Comparison of ENCODE assay signal across 19 cellular contexts in the genomic region with DNA sequence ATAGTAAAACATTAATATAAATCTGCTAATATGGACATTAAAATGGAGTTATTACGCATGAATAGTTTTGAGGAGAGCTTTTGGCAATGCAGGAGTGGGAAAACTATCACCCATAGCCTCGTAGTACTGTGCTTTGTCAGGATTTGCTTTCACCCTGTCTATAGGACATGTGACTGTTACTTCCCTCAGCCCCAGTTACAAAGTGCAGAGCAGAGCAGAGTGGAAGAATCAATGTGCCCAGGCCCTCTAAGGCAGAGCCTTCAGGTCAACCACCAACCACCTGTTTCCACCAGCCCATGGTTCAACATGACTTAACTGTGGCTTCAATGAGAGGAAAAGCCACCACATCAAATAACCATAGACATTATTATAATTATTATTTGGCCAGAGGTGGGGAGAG.
DNase-seq lines count a peak whose midpoint lies in the region; ATAC-seq, FAIRE-seq and TF ChIP-seq lines count a peak whose summit lies in the region.
"Had no signal": no experiment of that assay in that cellular context is flagged by ENCODE, and none has a peak within 500 bp of the region (broad histone marks: within the 10 kb centered on the region; RNA-seq: fewer than 3 reads in every experiment).

No MANE protein-coding gene starts in this region.

- peak overlapping the region in 1 of 11 experiments; percentile 56; a peak in 1 of 22 replicates for H3K27ac ChIP-seq in BLaER1 treated with 17β-estradiol and CSF1 and Interleukin-3, amounts not matched to agents 10 nM and 100 nM
- no peak overlapping the region for H3K27ac ChIP-seq in GM12878 (ENCODE audit: control insufficient read depth, insufficient read depth)
- peak overlapping the region; percentile 38 to 79 for H3K27ac ChIP-seq in liver (ENCODE audit: low read depth in 1 of 2, low read length in 2 of 2)
- no peak overlapping the region for H3K27ac ChIP-seq in lower lobe of right lung
- H3K27ac ChIP-seq in Peyer's patch: no peak overlapping the region

- TF ChIP-seq POLR2A in GM12878 (IDR thresholded peaks at IDR 0.05; ENCODE audit: low read depth, low read length) (no peak), Peyer's patch (IDR thresholded peaks at IDR 0.05) (no peak)

- no peak for FAIRE-seq in GM12878 (lab: Jason Lieb, UNC)
- FAIRE-seq: D721Med, GM12891, GM18507, H54 had no signal

- H3K36me3 ChIP-seq in BLaER1 treated with 17β-estradiol and CSF1 and Interleukin-3, amounts not matched to agents 10 nM and 100 nM: peaks cover 0 to 19% (median 3%) of the 10 kb centered on the region in 11 experiments; a peak in 5 of 22 replicates
- H3K36me3 ChIP-seq in GM12878 (ENCODE audit: control insufficient read depth in 2 of 2, insufficient read depth in 2 of 2, low read length in 1 of 2): no peaks in the 10 kb centered on the region
- no peaks in the 10 kb centered on the region for H3K36me3 ChIP-seq in liver (ENCODE audit: control insufficient read depth in 4 of 4, insufficient read depth in 3 of 4, low read depth in 1 of 4, low read length in 3 of 4)
- H3K36me3 ChIP-seq in lower lobe of right lung: no peaks in the 10 kb centered on the region
- H3K36me3 ChIP-seq in Peyer's patch: no peaks in the 10 kb centered on the region
- H3K36me3 ChIP-seq: HAP-1 had no signal

- DNase-seq in GM12878 (ENCODE audit: low read depth, low spot score) (no peak), lower lobe of right lung (no peak), Peyer's patch (no peak)
- DNase-seq: CD4-positive, alpha-beta T cell; CD8-positive, alpha-beta memory T cell; DMS 273 treated with DMSO at 0.1 percent for 48 hours; DMS79; EL; GDM1; GOT3; HFFc6 had no signal

- ATAC-seq in GM12878 (peak; percentile 31; the same call in 2 of the 3 replicates), lower lobe of right lung (no peak), HG02852 (IDR thresholded peaks at IDR 0.05; ENCODE audit: unreplicated experiment) (no peak)

- CTCF ChIA-PET in GM12878 (lab: Yijun Ruan, JAX): no interaction called here

- 2% methylated on average over 2 of the region's 2 CpGs for WGBS in GM12878 (ENCODE audit: insufficient coverage, insufficient replicate concordance, low lambda C conversion rate, missing lambda C conversion rate)
- WGBS in liver: 63% methylated on average over 2 of the region's 2 CpGs

- POLR2A ChIA-PET in GM12878 (lab: Charles Lee): no interaction called here

- H3K4me2 ChIP-seq in BLaER1 treated with 17β-estradiol and CSF1 and Interleukin-3, amounts not matched to agents 10 nM and 100 nM: peak overlapping the region in 6 of 11 experiments; percentile 26 to 76 (median 70); a peak in 10 of 22 replicates
- no peak overlapping the region for H3K4me2 ChIP-seq in GM12878 (ENCODE audit: control insufficient read depth, insufficient read depth)

- no peaks in the 10 kb centered on the region for H3K27me3 ChIP-seq in BLaER1 treated with 17β-estradiol and CSF1 and Interleukin-3, amounts not matched to agents 10 nM and 100 nM
- H3K27me3 ChIP-seq in GM12878 (replicated peaks in 1 of 2; ENCODE audit: control insufficient read depth in 2 of 2, insufficient read depth in 2 of 2, low read length in 1 of 2) (no peaks in the 10 kb centered on the region; a peak in 1 of 4 replicates), liver (ENCODE audit: control insufficient read depth in 4 of 4, insufficient read depth in 4 of 4, low read length in 3 of 4) (no peaks in the 10 kb centered on the region), lower lobe of right lung (ENCODE audit: low read depth) (no peaks in the 10 kb centered on the region), Peyer's patch (no peaks in the 10 kb centered on the region)

- H3K9ac ChIP-seq in BLaER1 treated with 17β-estradiol and CSF1 and Interleukin-3, amounts not matched to agents 10 nM and 100 nM: no peak overlapping the region
- H3K9ac ChIP-seq in GM12878 (ENCODE audit: control insufficient read depth, insufficient read depth, low read length) (no peak overlapping the region), liver (ENCODE audit: low read depth in 1 of 2, low read length in 2 of 2) (no peak overlapping the region)

- no peaks in the 10 kb centered on the region for H4K20me1 ChIP-seq in BLaER1 treated with 17β-estradiol and CSF1 and Interleukin-3, amounts not matched to agents 10 nM and 100 nM
- H4K20me1 ChIP-seq in GM12878 (ENCODE audit: control insufficient read depth, insufficient read depth): no peaks in the 10 kb centered on the region

- RAD21 ChIA-PET in GM12878 (lab: Charles Lee; ENCODE audit: unreplicated experiment): no interaction called here

- BruUV-seq in GM12878 (replicated peaks; lab: Mats Ljungman, UMichigan): no TSS peak

- in situ Hi-C loops in GM12878 (cut with MboI): no loop called here

- H3K4me1 ChIP-seq in BLaER1 treated with 17β-estradiol and CSF1 and Interleukin-3, amounts not matched to agents 10 nM and 100 nM: peaks cover 0 to 86% (median 39%) of the 10 kb centered on the region in 10 experiments; a peak in 15 of 20 replicates
- H3K4me1 ChIP-seq in GM12878 (ENCODE audit: control insufficient read depth, insufficient read depth, low read length) (no peaks in the 10 kb centered on the region), liver (ENCODE audit: control insufficient read depth in 4 of 4, insufficient read depth in 4 of 4, low read length in 3 of 4) (peaks cover 3 to 29% (median 6%) of the 10 kb centered on the region in 4 donors), lower lobe of right lung (no peaks in the 10 kb centered on the region), Peyer's patch (no peaks in the 10 kb centered on the region)
- H3K4me1 ChIP-seq: HAP-1 had no signal

- intact Hi-C loops in GM12878 (cut with micrococcal nuclease; ENCODE audit: unreplicated experiment): loop anchor here (5.0 kb wide), 1 partner anchor 52 kb away; no protein-coding TSS in a partner anchor
- intact Hi-C loops in lower lobe of right lung (cut with DNase I): no loop called here

- TF ChIP-seq RAD21 in GM12878 (IDR thresholded peaks at IDR 0.05; ENCODE audit: insufficient read depth, low read depth, low read length): no peak
- TF ChIP-seq RAD21 in liver (IDR thresholded peaks at IDR 0.05): peak in 1 of 2 donors; percentile 18

- SMC1A ChIA-PET in GM12878 (lab: Charles Lee; ENCODE audit: uncharacterized antibody, unreplicated experiment): interaction anchor here (0.6 kb wide), 1 partner anchor 59 kb away, joined by 3 read pairs; no protein-coding TSS in a partner anchor

- no peaks in the 10 kb centered on the region for H3K79me2 ChIP-seq in GM12878 (ENCODE audit: control insufficient read depth, insufficient read depth, low read length)

- TF ChIP-seq EP300 in GM12878 (IDR thresholded peaks at IDR 0.05; ENCODE audit: borderline replicate concordance in 1 of 2, control insufficient read depth in 1 of 2, low read depth in 2 of 2, low read length in 2 of 2): no peak

- TF ChIP-seq CTCF in GM12878 (IDR thresholded peaks at IDR 0.05 in 2 of 3, conservative IDR thresholded peaks at IDR 0.05 in 1 of 3; ENCODE audit: control insufficient read depth in 2 of 3, extremely low read depth in 1 of 3, insufficient read depth in 1 of 3, low read depth in 3 of 3, low read length in 3 of 3): no peak
- TF ChIP-seq CTCF in liver (IDR thresholded peaks at IDR 0.05; ENCODE audit: low read depth, low read length, missing input control): no peak
- TF ChIP-seq CTCF in lower lobe of right lung (IDR thresholded peaks at IDR 0.05): no peak
- TF ChIP-seq CTCF in Peyer's patch (IDR thresholded peaks at IDR 0.05): no peak

- peaks cover 8 to 38% (median 22%) of the 10 kb centered on the region in 11 experiments for H3K9me3 ChIP-seq in BLaER1 treated with 17β-estradiol and CSF1 and Interleukin-3, amounts not matched to agents 10 nM and 100 nM (replicated peaks in 1 of 11)
- H3K9me3 ChIP-seq in GM12878 (replicated peaks; ENCODE audit: control insufficient read depth, insufficient read depth, low read length): no peaks in the 10 kb centered on the region
- no peaks in the 10 kb centered on the region for H3K9me3 ChIP-seq in liver (ENCODE audit: control insufficient read depth in 4 of 4, low read length in 3 of 4)
- H3K9me3 ChIP-seq in lower lobe of right lung: no peaks in the 10 kb centered on the region
- H3K9me3 ChIP-seq in Peyer's patch: no peaks in the 10 kb centered on the region
- H3K9me3 ChIP-seq: HAP-1 had no signal

- H2AFZ ChIP-seq in GM12878 (ENCODE audit: control insufficient read depth, low read depth, low read length): no peak overlapping the region

- H3K4me3 ChIP-seq in BLaER1 treated with 17β-estradiol and CSF1 and Interleukin-3, amounts not matched to agents 10 nM and 100 nM: no peak overlapping the region
- H3K4me3 ChIP-seq in GM12878: no peak overlapping the region
- H3K4me3 ChIP-seq in liver (ENCODE audit: low read depth in 1 of 3, low read length in 3 of 3): no peak overlapping the region
- H3K4me3 ChIP-seq in lower lobe of right lung: no peak overlapping the region
- no peak overlapping the region for H3K4me3 ChIP-seq in Peyer's patch
- H3K4me3 ChIP-seq: HAP-1 had no signal

TF ChIP-seq in GM12878, 131 proteins besides CTCF, POLR2A, EP300 and RAD21 (continues in another document):
- TF ChIP-seq TAF1 (IDR thresholded peaks at IDR 0.05; ENCODE audit: borderline replicate concordance, low read depth, low read length) (no peak), TCF3 (IDR thresholded peaks at IDR 0.05; ENCODE audit: borderline replicate concordance, insufficient read depth, low read depth, low read length) (no peak)

TF ChIP-seq in liver, 16 proteins besides CTCF, POLR2A, EP300 and RAD21 (continues in another document):
- TF ChIP-seq YY1 (IDR thresholded peaks at IDR 0.05) (no peak), EGR1 (IDR thresholded peaks at IDR 0.05; ENCODE audit: low read depth in 2 of 2) (no peak), HNF4G (IDR thresholded peaks at IDR 0.05) (no peak), FOXA1 (IDR thresholded peaks at IDR 0.05) (no peak), SP1 (IDR thresholded peaks at IDR 0.05) (peak; percentile 40)
- TF ChIP-seq, protein P1, sequence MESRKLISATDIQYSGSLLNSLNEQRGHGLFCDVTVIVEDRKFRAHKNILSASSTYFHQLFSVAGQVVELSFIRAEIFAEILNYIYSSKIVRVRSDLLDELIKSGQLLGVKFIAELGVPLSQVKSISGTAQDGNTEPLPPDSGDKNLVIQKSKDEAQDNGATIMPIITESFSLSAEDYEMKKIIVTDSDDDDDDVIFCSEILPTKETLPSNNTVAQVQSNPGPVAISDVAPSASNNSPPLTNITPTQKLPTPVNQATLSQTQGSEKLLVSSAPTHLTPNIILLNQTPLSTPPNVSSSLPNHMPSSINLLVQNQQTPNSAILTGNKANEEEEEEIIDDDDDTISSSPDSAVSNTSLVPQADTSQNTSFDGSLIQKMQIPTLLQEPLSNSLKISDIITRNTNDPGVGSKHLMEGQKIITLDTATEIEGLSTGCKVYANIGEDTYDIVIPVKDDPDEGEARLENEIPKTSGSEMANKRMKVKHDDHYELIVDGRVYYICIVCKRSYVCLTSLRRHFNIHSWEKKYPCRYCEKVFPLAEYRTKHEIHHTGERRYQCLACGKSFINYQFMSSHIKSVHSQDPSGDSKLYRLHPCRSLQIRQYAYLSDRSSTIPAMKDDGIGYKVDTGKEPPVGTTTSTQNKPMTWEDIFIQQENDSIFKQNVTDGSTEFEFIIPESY (IDR thresholded peaks at IDR 0.05): no peak
- TF ChIP-seq, protein P2, sequence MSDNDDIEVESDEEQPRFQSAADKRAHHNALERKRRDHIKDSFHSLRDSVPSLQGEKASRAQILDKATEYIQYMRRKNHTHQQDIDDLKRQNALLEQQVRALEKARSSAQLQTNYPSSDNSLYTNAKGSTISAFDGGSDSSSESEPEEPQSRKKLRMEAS (IDR thresholded peaks at IDR 0.05): peak; percentile 48

Comparison
In these comparisons a context has a peak if more than half of its experiments do, and no peak if none do; other contexts are left out.
1. H3K27ac ChIP-seq: peak in liver (2 of 2); none in GM12878 (single experiment), lower lobe of right lung (single experiment) and Peyer's patch (0 of 4).